20 cellular contexts compared by ENCODE assay signal in the genomic region with DNA sequence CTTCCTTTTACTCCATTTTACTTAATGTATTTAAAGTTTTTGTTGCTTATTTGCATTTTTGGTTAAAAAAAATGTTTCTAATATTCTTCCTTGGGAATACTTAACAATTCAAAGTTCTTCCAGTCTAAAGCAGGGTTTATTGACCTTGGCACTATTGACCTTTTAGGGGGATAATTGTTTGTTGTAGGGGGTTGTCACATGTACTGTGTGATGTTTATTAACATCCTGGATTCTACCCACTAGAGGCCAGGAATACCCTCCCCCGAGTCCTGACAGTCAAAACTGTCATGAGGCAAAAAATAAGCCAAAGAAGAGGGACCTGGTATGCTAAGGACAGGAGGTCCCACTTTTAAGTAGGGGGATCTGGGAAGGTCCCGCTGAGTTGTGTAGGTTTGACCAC.
A peak's percentile ranks its signal among the peaks of the same experiment; 100 is the strongest.
DNase-seq lines count a peak whose midpoint lies in the region; ATAC-seq, FAIRE-seq and TF ChIP-seq lines count a peak whose summit lies in the region.
"Had no signal": no experiment of that assay in that cellular context is flagged by ENCODE, and none has a peak within 500 bp of the region (broad histone marks: within the 10 kb centered on the region; RNA-seq: fewer than 3 reads in every experiment).

No MANE protein-coding gene starts in this region.

- peak; percentile 68 for FAIRE-seq in HepG2 (lab: Jason Lieb, UNC)
- FAIRE-seq: A549, G401.6, GM12892, H1 had no signal

- CTCF ChIA-PET in A673 (lab: Charles Lee), result no interaction called here
- CTCF ChIA-PET in HepG2 (lab: Yijun Ruan, JAX; ENCODE audit: low intra/inter-chr PET ratio, low total read pairs), result no interaction called here

- TF ChIP-seq RAD21 in Ishikawa (IDR thresholded peaks at IDR 0.05; ENCODE audit: low read depth) (no peak), HepG2 (CRISPR knock-in tag; IDR thresholded peaks at IDR 0.05) (no peak)

- H3K4me2 ChIP-seq in HepG2 (ENCODE audit: low read depth, low read length), result peak overlapping the region; percentile 15; the same call in 1 of the 2 replicates
- H3K4me2 ChIP-seq: A549 had no signal

- H3K9ac ChIP-seq in HepG2 (ENCODE audit: insufficient read depth, low read depth, low read length), result no peak overlapping the region
- H3K9ac ChIP-seq: GM23248 had no signal

- H3K4me3 ChIP-seq in A673 (ENCODE audit: low read depth, low read length, poor library complexity, severe bottlenecking), result no peak overlapping the region
- no peak overlapping the region for H3K4me3 ChIP-seq in WERI-Rb-1 (ENCODE audit: low read depth, low read length)
- H3K4me3 ChIP-seq in HepG2 (replicated peaks in 1 of 3; ENCODE audit: insufficient read depth in 1 of 3, low read depth in 2 of 3, low read length in 3 of 3), result no peak overlapping the region
- H3K4me3 ChIP-seq: A549, GM23248 had no signal

- DNase-seq in A673 (ENCODE audit: low spot score) (no peak), WERI-Rb-1 (no peak), HepG2 (ENCODE audit: low spot score) (peak; percentile 25), HCEC 1CT (no peak), GM19240 (ENCODE audit: insufficient read length, low spot score) (no peak)
- no peak for DNase-seq in activated CD8-positive, alpha-beta memory T cell treated with anti-CD3 and anti-CD28 coated beads, Interleukin-2, amount 50 U/mL, for 4 hours
- DNase-seq: 8988T; C1 segment of cervical spinal cord; CD4-positive, alpha-beta memory T cell; COR-L47; DMS153; DND-41; GM23248; H7 had no signal

- no peak; the same call in 2 of the 3 replicates for ATAC-seq in HepG2
- ATAC-seq: A549, HCT116 had no signal

- peaks cover 4% of the 10 kb centered on the region for H3K79me2 ChIP-seq in HepG2 (ENCODE audit: insufficient read depth, low read length)

- TF ChIP-seq CTCF in A673 (conservative IDR thresholded peaks at IDR 0.05; ENCODE audit: low read depth, low read length) (no peak), WERI-Rb-1 (IDR thresholded peaks at IDR 0.05; ENCODE audit: low read depth, low read length) (no peak), HepG2 (CRISPR knock-in tag; IDR thresholded peaks at IDR 0.05) (no peak)

- TF ChIP-seq POLR2A in HepG2 (IDR thresholded peaks at IDR 0.05; ENCODE audit: insufficient read depth in 1 of 2, low read depth in 2 of 2, low read length in 2 of 2), result no peak

- no peak for TF ChIP-seq EP300 in Ishikawa (IDR thresholded peaks at IDR 0.05; ENCODE audit: borderline replicate concordance)
- peak in 1 of 2 experiments; percentile 33; a peak in 1 of 4 replicates for TF ChIP-seq EP300 in HepG2 (IDR thresholded peaks at IDR 0.05; ENCODE audit: low read depth in 2 of 2, low read length in 2 of 2)
- TF ChIP-seq EP300 in HepG2 (CRISPR knock-in tag; IDR thresholded peaks at IDR 0.05; ENCODE audit: borderline replicate concordance), result no peak

- no peaks in the 10 kb centered on the region for H3K27me3 ChIP-seq in A673 (replicated peaks; ENCODE audit: insufficient read depth, low read depth, low read length, poor library complexity)
- H3K27me3 ChIP-seq in WERI-Rb-1 (ENCODE audit: insufficient read depth, low read depth, severe bottlenecking), result no peaks in the 10 kb centered on the region
- no peaks in the 10 kb centered on the region for H3K27me3 ChIP-seq in HepG2 (ENCODE audit: control insufficient read depth in 1 of 2, insufficient read depth in 2 of 2, low read length in 2 of 2)

- POLR2A ChIA-PET in A673 (lab: Charles Lee; ENCODE audit: low non-redundant PET), result no interaction called here
- POLR2A ChIA-PET in HepG2 (lab: Yijun Ruan, JAX), result no interaction called here

- no peaks in the 10 kb centered on the region for H3K36me3 ChIP-seq in A673 (ENCODE audit: insufficient read depth, low read length, poor library complexity, severe bottlenecking)
- H3K36me3 ChIP-seq in WERI-Rb-1, result no peaks in the 10 kb centered on the region
- H3K36me3 ChIP-seq in HepG2 (replicated peaks in 1 of 2; ENCODE audit: control insufficient read depth in 1 of 2, insufficient read depth in 2 of 2, low read length in 2 of 2), result peaks cover 3 to 9% of the 10 kb centered on the region in 2 experiments; a peak in 2 of 5 replicates

- H4K20me1 ChIP-seq in HepG2 (ENCODE audit: insufficient read depth, low read length), result no peaks in the 10 kb centered on the region; the same call in 1 of the 2 replicates

- BruUV-seq in A673 (replicated peaks; lab: Mats Ljungman, UMichigan) (no TSS peak), HepG2 (replicated peaks; lab: Mats Ljungman, UMichigan) (no TSS peak)

- H3K4me1 ChIP-seq in A673 (ENCODE audit: insufficient read depth, low read length, poor library complexity, severe bottlenecking), result peaks cover 55% of the 10 kb centered on the region
- H3K4me1 ChIP-seq in HepG2 (ENCODE audit: insufficient read depth, low read length), result peaks cover 26% of the 10 kb centered on the region
- H3K4me1 ChIP-seq: A549 had no signal

- intact Hi-C loops in A673 (cut with micrococcal nuclease; ENCODE audit: unreplicated experiment), result no loop called here
- intact Hi-C loops in HepG2 (cut with micrococcal nuclease; ENCODE audit: unreplicated experiment), result no loop called here

- WGBS in HepG2 (ENCODE audit: low lambda C conversion rate), result 63% methylated on average over 2 of the region's 2 CpGs

- no peak overlapping the region for H2AFZ ChIP-seq in HepG2 (ENCODE audit: low read length)
- H2AFZ ChIP-seq: GM23248 had no signal

- in situ Hi-C loops in HepG2 (cut with HindIII; ENCODE audit: extremely low pct_ligation_motif_present, low pct_unique_long_range_greater_than_20kb), result no loop called here

- H3K27ac ChIP-seq in A673 (ENCODE audit: low read depth, low read length, poor library complexity, severe bottlenecking) (peak overlapping the region; percentile 89), WERI-Rb-1 (peak overlapping the region; percentile 67), HepG2 (ENCODE audit: extremely low read length, insufficient read depth, low read length) (peak overlapping the region; percentile 31)
- H3K27ac ChIP-seq: A549, GM23248 had no signal

- no peaks in the 10 kb centered on the region for H3K9me3 ChIP-seq in A673 (ENCODE audit: low read depth, low read length, poor library complexity, severe bottlenecking)
- H3K9me3 ChIP-seq in WERI-Rb-1 (ENCODE audit: severe bottlenecking), result no peaks in the 10 kb centered on the region
- no peaks in the 10 kb centered on the region for H3K9me3 ChIP-seq in HepG2 (ENCODE audit: low read length)
- H3K9me3 ChIP-seq: A549 had no signal

TF ChIP-seq in Ishikawa, 13 proteins besides CTCF, POLR2A, EP300 and RAD21 (continues in another document):
- TF ChIP-seq, protein P1, sequence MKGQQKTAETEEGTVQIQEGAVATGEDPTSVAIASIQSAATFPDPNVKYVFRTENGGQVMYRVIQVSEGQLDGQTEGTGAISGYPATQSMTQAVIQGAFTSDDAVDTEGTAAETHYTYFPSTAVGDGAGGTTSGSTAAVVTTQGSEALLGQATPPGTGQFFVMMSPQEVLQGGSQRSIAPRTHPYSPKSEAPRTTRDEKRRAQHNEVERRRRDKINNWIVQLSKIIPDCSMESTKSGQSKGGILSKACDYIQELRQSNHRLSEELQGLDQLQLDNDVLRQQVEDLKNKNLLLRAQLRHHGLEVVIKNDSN (IDR thresholded peaks at IDR 0.05), result 0 out of 2 replicates have a peak, but pooled peaks have one; percentile 31

TF ChIP-seq in HepG2, 621 proteins besides CTCF, POLR2A, EP300 and RAD21 (continues in another document):
- TF ChIP-seq, protein P2, sequence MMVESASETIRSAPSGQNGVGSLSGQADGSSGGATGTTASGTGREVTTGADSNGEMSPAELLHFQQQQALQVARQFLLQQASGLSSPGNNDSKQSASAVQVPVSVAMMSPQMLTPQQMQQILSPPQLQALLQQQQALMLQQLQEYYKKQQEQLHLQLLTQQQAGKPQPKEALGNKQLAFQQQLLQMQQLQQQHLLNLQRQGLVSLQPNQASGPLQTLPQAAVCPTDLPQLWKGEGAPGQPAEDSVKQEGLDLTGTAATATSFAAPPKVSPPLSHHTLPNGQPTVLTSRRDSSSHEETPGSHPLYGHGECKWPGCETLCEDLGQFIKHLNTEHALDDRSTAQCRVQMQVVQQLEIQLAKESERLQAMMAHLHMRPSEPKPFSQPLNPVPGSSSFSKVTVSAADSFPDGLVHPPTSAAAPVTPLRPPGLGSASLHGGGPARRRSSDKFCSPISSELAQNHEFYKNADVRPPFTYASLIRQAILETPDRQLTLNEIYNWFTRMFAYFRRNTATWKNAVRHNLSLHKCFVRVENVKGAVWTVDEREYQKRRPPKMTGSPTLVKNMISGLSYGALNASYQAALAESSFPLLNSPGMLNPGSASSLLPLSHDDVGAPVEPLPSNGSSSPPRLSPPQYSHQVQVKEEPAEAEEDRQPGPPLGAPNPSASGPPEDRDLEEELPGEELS (CRISPR knock-in tag; IDR thresholded peaks at IDR 0.05), result 0 out of 2 replicates have a peak, but pooled peaks have one; percentile 41
- peak; percentile 46 for TF ChIP-seq RXRB (CRISPR knock-in tag; IDR thresholded peaks at IDR 0.05; ENCODE audit: borderline replicate concordance)
- TF ChIP-seq, protein P3, sequence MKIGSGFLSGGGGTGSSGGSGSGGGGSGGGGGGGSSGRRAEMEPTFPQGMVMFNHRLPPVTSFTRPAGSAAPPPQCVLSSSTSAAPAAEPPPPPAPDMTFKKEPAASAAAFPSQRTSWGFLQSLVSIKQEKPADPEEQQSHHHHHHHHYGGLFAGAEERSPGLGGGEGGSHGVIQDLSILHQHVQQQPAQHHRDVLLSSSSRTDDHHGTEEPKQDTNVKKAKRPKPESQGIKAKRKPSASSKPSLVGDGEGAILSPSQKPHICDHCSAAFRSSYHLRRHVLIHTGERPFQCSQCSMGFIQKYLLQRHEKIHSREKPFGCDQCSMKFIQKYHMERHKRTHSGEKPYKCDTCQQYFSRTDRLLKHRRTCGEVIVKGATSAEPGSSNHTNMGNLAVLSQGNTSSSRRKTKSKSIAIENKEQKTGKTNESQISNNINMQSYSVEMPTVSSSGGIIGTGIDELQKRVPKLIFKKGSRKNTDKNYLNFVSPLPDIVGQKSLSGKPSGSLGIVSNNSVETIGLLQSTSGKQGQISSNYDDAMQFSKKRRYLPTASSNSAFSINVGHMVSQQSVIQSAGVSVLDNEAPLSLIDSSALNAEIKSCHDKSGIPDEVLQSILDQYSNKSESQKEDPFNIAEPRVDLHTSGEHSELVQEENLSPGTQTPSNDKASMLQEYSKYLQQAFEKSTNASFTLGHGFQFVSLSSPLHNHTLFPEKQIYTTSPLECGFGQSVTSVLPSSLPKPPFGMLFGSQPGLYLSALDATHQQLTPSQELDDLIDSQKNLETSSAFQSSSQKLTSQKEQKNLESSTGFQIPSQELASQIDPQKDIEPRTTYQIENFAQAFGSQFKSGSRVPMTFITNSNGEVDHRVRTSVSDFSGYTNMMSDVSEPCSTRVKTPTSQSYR (CRISPR knock-in tag; IDR thresholded peaks at IDR 0.05; ENCODE audit: borderline replicate concordance), result peak; percentile 70; the same call in 1 of the 2 replicates
- TF ChIP-seq SAP130 (CRISPR knock-in tag; IDR thresholded peaks at IDR 0.05; ENCODE audit: low read depth), result peak; percentile 21; the same call in 1 of the 2 replicates
- TF ChIP-seq NR2F1 (CRISPR knock-in tag; IDR thresholded peaks at IDR 0.05), result peak in 1 of 2 experiments; percentile 51; a peak in 2 of 4 replicates
- TF ChIP-seq SOX6 (IDR thresholded peaks at IDR 0.05), result no peak
- TF ChIP-seq SOX6 (CRISPR knock-in tag; IDR thresholded peaks at IDR 0.05), result peak; percentile 50
- TF ChIP-seq ARNTL (CRISPR knock-in tag; IDR thresholded peaks at IDR 0.05), result no peak
- TF ChIP-seq ESRRA (CRISPR knock-in tag; IDR thresholded peaks at IDR 0.05; ENCODE audit: low read depth), result 0 out of 2 replicates have a peak, but pooled peaks have one; percentile 30

Comparison
In these comparisons a context has a peak if more than half of its experiments do, and no peak if none do; other contexts are left out.
1. H3K27ac ChIP-seq: peak in every context shown above with its lines; median percentile 89 in A673; 67 in WERI-Rb-1; 31 in HepG2.